In the genomic region with DNA sequence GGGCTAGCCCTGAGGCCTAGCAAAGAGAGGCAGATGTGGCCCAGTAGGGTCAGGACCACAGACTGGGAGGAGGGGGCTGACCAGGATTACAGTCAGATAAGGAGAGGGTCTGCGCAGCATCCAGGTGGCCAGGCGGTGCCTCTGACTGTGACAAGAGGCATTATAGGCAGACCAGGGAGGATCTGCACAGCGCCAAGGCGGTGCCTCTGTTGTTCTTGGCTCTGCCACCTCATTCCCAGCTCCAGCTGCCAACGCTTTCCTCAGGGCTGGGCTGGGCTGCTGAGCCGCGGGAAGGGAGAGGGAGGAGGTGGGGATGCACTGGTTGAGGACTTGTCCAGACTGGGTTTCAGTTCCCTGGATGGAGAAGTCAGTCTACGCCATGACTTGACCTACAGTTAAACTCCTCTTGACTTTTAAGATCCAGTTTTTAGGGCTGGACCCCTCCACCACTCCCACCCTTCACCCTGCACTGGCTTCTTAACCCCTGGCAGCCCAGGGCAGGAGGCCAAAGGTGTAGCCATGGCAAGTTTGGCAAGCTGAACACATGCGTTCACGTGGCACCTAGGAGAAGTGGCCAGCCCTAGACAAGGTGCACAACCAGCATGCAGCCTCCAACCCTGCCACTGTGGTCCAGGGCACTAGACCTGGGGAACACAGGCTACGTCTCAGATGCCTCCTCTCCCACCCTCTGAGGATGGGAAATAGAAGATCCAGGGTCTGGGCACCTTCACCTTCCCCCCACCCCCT, we compare ENCODE assay signal across 1 cellular context.
TF ChIP-seq lines count a peak whose summit lies in the region.

No MANE protein-coding gene starts in this region.

TF ChIP-seq in SK-N-SH treated with all-trans-retinoic acid at 6 μM for 48 hours, 23 proteins besides CTCF, POLR2A, EP300 and RAD21 (continued from another document):
- TF ChIP-seq, protein P1, sequence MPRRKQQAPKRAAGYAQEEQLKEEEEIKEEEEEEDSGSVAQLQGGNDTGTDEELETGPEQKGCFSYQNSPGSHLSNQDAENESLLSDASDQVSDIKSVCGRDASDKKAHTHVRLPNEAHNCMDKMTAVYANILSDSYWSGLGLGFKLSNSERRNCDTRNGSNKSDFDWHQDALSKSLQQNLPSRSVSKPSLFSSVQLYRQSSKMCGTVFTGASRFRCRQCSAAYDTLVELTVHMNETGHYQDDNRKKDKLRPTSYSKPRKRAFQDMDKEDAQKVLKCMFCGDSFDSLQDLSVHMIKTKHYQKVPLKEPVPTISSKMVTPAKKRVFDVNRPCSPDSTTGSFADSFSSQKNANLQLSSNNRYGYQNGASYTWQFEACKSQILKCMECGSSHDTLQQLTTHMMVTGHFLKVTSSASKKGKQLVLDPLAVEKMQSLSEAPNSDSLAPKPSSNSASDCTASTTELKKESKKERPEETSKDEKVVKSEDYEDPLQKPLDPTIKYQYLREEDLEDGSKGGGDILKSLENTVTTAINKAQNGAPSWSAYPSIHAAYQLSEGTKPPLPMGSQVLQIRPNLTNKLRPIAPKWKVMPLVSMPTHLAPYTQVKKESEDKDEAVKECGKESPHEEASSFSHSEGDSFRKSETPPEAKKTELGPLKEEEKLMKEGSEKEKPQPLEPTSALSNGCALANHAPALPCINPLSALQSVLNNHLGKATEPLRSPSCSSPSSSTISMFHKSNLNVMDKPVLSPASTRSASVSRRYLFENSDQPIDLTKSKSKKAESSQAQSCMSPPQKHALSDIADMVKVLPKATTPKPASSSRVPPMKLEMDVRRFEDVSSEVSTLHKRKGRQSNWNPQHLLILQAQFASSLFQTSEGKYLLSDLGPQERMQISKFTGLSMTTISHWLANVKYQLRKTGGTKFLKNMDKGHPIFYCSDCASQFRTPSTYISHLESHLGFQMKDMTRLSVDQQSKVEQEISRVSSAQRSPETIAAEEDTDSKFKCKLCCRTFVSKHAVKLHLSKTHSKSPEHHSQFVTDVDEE (CRISPR knock-in tag; IDR thresholded peaks at IDR 0.05): peak; percentile 92
